15 cellular contexts compared by ENCODE assay signal in genomic region chr4:104907074-104907649, GRCh38.
"Had no signal": no experiment of that assay in that cellular context is flagged by ENCODE, and none has a peak within 500 bp of the region (broad histone marks: within the 10 kb centered on the region; RNA-seq: fewer than 3 reads in every experiment).

No MANE protein-coding gene starts in this region.

- H3K4me1 Mint-ChIP-seq: activated B cell treated with CpG ODN at 0.5 μM for 24 hours; stimulated activated naive B cell treated with anti-CD40 and anti-IgM and Interleukin-4, amounts not matched to agents 10 μg/mL and 1 μg/mL and 100 μg/mL, for 72 hours had no signal

- H3K27ac Mint-ChIP-seq: activated B cell treated with CpG ODN at 0.5 μM for 24 hours; activated CD4-positive, alpha-beta memory T cell treated with anti-CD3 and anti-CD28 coated beads for 36 hours; activated naive CD8-positive, alpha-beta T cell; activated T-helper 1 cell treated with anti-CD3 and anti-CD28 coated beads, Interleukin-12 subunit alpha, Interleukin-12 subunit beta, Interleukin-2, Interleukin-4 antibody, amounts not matched to agents 30 ng/mL and 10 ng/mL and 1 ng/mL, durations not matched to agents 14 hours and 24 hours and 36 hours; stimulated activated naive B cell treated with anti-CD40 and anti-IgM and Interleukin-4, amounts not matched to agents 10 μg/mL and 1 μg/mL and 100 μg/mL, for 72 hours; T-helper 17 cell had no signal

- H3K9me3 Mint-ChIP-seq: activated B cell treated with CpG ODN at 0.5 μM for 24 hours; naive thymus-derived CD8-positive, alpha-beta T cell had no signal

- H3K4me3 ChIP-seq: esophagus squamous epithelium, heart right ventricle had no signal

- H3K27ac ChIP-seq: esophagus squamous epithelium, heart right ventricle had no signal

- ATAC-seq: heart right ventricle; naive thymus-derived CD8-positive, alpha-beta T cell; stimulated activated naive B cell treated with anti-CD40 and anti-IgM and Interleukin-4, amounts not matched to agents 10 μg/mL and 1 μg/mL and 100 μg/mL, for 72 hours; T-helper 17 cell had no signal

- H3K36me3 Mint-ChIP-seq: activated CD4-positive, alpha-beta memory T cell treated with anti-CD3 and anti-CD28 coated beads for 36 hours; activated naive CD8-positive, alpha-beta T cell; naive thymus-derived CD8-positive, alpha-beta T cell; stimulated activated naive B cell treated with anti-CD40 and anti-IgM and Interleukin-4, amounts not matched to agents 10 μg/mL and 1 μg/mL and 100 μg/mL, for 72 hours had no signal

- H3K27me3 ChIP-seq: esophagus squamous epithelium had no signal

- DNase-seq: activated B cell treated with CpG ODN at 0.5 μM for 24 hours; activated CD4-positive, alpha-beta memory T cell treated with anti-CD3 and anti-CD28 coated beads for 36 hours; activated CD4-positive, alpha-beta T cell treated with anti-CD3 and anti-CD28 coated beads for 4 hours; activated gamma-delta T cell treated with Interleukin-2 at 50 U/mL for 16 hours; activated T-cell treated with anti-CD3 and anti-CD28 coated beads for 4 hours; effector CD4-positive, alpha-beta T cell; esophagus squamous epithelium; heart right ventricle; kidney glomerular epithelial cell; mesenchymal stem cell; naive thymus-derived CD8-positive, alpha-beta T cell; stimulated activated naive B cell treated with anti-CD40 and anti-IgM and Interleukin-4, amounts not matched to agents 10 μg/mL and 1 μg/mL and 100 μg/mL, for 72 hours; T-helper 17 cell had no signal

- H3K36me3 ChIP-seq: esophagus squamous epithelium, heart right ventricle had no signal

- H3K9me3 ChIP-seq: esophagus squamous epithelium, heart right ventricle had no signal

- H3K4me3 Mint-ChIP-seq: activated B cell treated with CpG ODN at 0.5 μM for 24 hours; activated CD4-positive, alpha-beta memory T cell treated with anti-CD3 and anti-CD28 coated beads for 36 hours; activated naive CD8-positive, alpha-beta T cell; activated T-helper 1 cell treated with anti-CD3 and anti-CD28 coated beads, Interleukin-12 subunit alpha, Interleukin-12 subunit beta, Interleukin-2, Interleukin-4 antibody, amounts not matched to agents 30 ng/mL and 10 ng/mL and 1 ng/mL, durations not matched to agents 14 hours and 24 hours and 36 hours; naive thymus-derived CD8-positive, alpha-beta T cell; stimulated activated naive B cell treated with anti-CD40 and anti-IgM and Interleukin-4, amounts not matched to agents 10 μg/mL and 1 μg/mL and 100 μg/mL, for 72 hours; T-helper 17 cell had no signal

- H3K4me1 ChIP-seq: esophagus squamous epithelium, heart right ventricle had no signal

- H3K27me3 Mint-ChIP-seq: activated CD4-positive, alpha-beta memory T cell treated with anti-CD3 and anti-CD28 coated beads for 36 hours; activated naive CD8-positive, alpha-beta T cell; T-helper 17 cell had no signal
